In genomic region chr6:118864330-118865166, GRCh38 we compare ENCODE assay signal across 10 cellular contexts. TPM values are rescaled to one million over a fixed set of nuclear protein-coding genes. Genes with fewer than 3 reads are reported as not detected.
DNase-seq lines count a peak whose midpoint lies in the region; ATAC-seq, FAIRE-seq and TF ChIP-seq lines count a peak whose summit lies in the region.
"Had no signal": no experiment of that assay in that cellular context is flagged by ENCODE, and none has a peak within 500 bp of the region (broad histone marks: within the 10 kb centered on the region; RNA-seq: fewer than 3 reads in every experiment).

No MANE protein-coding gene starts in this region.

- H3K27ac Mint-ChIP-seq in activated CD8-positive, alpha-beta T cell treated with anti-CD3 and anti-CD28 coated beads for 36 hours: peak overlapping the region; percentile 63
- peak overlapping the region; percentile 25 to 92 (median 88) for H3K27ac Mint-ChIP-seq in naive thymus-derived CD8-positive, alpha-beta T cell

- CTCF ChIA-PET in activated CD8-positive, alpha-beta T cell treated with anti-CD3 and anti-CD28 coated beads for 36 hours (lab: Charles Lee): interaction anchor here (0.8 to 1.8 kb wide), 6 partner anchors 8 to 29 kb away, joined by 3 to 8 read pairs (median 4); partner anchors contain the start of gene ASF1A

- H3K9me3 Mint-ChIP-seq in activated CD8-positive, alpha-beta T cell treated with anti-CD3 and anti-CD28 coated beads for 36 hours: peaks cover 18% of the 10 kb centered on the region
- H3K9me3 Mint-ChIP-seq in naive thymus-derived CD8-positive, alpha-beta T cell: peaks cover 9 to 40% (median 18%) of the 10 kb centered on the region in 9 donors

- intact Hi-C loops in activated CD8-positive, alpha-beta T cell treated with anti-CD3 and anti-CD28 coated beads for 36 hours (cut with micrococcal nuclease): no loop called here
- intact Hi-C loops in dorsolateral prefrontal cortex (cut with DNase I): no loop called here

- no peak; the same call in 1 of the 2 replicates for TF ChIP-seq POLR2A in GM12891 (IDR thresholded peaks at IDR 0.05; ENCODE audit: low read depth, low read length)

- FAIRE-seq in GM12891 (lab: Jason Lieb, UNC): peak; percentile 80

- H3K27ac ChIP-seq in dorsolateral prefrontal cortex: no peak overlapping the region

- POLR2A ChIA-PET in activated CD8-positive, alpha-beta T cell treated with anti-CD3 and anti-CD28 coated beads for 36 hours (lab: Charles Lee): interaction anchor here (0.9 to 1.7 kb wide), 7 partner anchors 11 to 70 kb away, joined by 3 to 8 read pairs (median 4); no protein-coding TSS in a partner anchor
- POLR2A ChIA-PET in naive thymus-derived CD8-positive, alpha-beta T cell (lab: Charles Lee): interaction anchor here (1.4 to 3.1 kb wide), 3 partner anchors 25 to 55 kb away, joined by 3 to 13 read pairs (median 7); partner anchors contain the start of gene ASF1A

- H3K4me1 Mint-ChIP-seq in activated CD8-positive, alpha-beta T cell treated with anti-CD3 and anti-CD28 coated beads for 36 hours (ENCODE audit: low read depth): peaks cover 60% of the 10 kb centered on the region
- peaks cover 34 to 57% (median 51%) of the 10 kb centered on the region in 4 donors for H3K4me1 Mint-ChIP-seq in naive thymus-derived CD8-positive, alpha-beta T cell

- no peaks in the 10 kb centered on the region for H3K27me3 Mint-ChIP-seq in activated CD8-positive, alpha-beta T cell treated with anti-CD3 and anti-CD28 coated beads for 36 hours
- no peaks in the 10 kb centered on the region for H3K27me3 Mint-ChIP-seq in naive thymus-derived CD8-positive, alpha-beta T cell

- ATAC-seq in HG03108 (IDR thresholded peaks at IDR 0.05; ENCODE audit: unreplicated experiment): peak; percentile 51
- peak; percentile 53 for ATAC-seq in activated CD8-positive, alpha-beta T cell treated with anti-CD3 and anti-CD28 coated beads for 36 hours
- peak; percentile 67 to 74 for ATAC-seq in naive thymus-derived CD8-positive, alpha-beta T cell

- no peak for DNase-seq in GM12891 (ENCODE audit: insufficient read length, low spot score)
- DNase-seq in activated CD8-positive, alpha-beta T cell treated with anti-CD3 and anti-CD28 coated beads for 36 hours: no peak
- peak in 2 of 10 donors; percentile 2 to 7 for DNase-seq in naive thymus-derived CD8-positive, alpha-beta T cell
- no peak for DNase-seq in cerebellar nuclear complex (lab: John Stamatoyannopoulos, UW)
- no peak for DNase-seq in AG20443 (ENCODE audit: low spot score)
- DNase-seq in ureter (ENCODE audit: low spot score): no peak
- no peak for DNase-seq in dorsolateral prefrontal cortex
- DNase-seq: effector CD8-positive, alpha-beta T cell; NCI-H1694 treated with DMSO at 0.1 percent for 48 hours had no signal

- peaks cover 48% of the 10 kb centered on the region for H3K36me3 Mint-ChIP-seq in activated CD8-positive, alpha-beta T cell treated with anti-CD3 and anti-CD28 coated beads for 36 hours (ENCODE audit: low read depth)
- H3K36me3 Mint-ChIP-seq in naive thymus-derived CD8-positive, alpha-beta T cell: peaks cover 7 to 43% (median 34%) of the 10 kb centered on the region in 3 donors

- no peak for TF ChIP-seq CTCF in activated CD8-positive, alpha-beta T cell treated with anti-CD3 and anti-CD28 coated beads for 36 hours (IDR thresholded peaks at IDR 0.05)
- TF ChIP-seq CTCF in dorsolateral prefrontal cortex (IDR thresholded peaks at IDR 0.05 in 54 of 56, conservative IDR thresholded peaks at IDR 0.05 in 2 of 56; ENCODE audit: low read depth in 1 of 56, partially characterized antibody in 56 of 56): no peak

- H3K4me3 ChIP-seq in dorsolateral prefrontal cortex: no peak overlapping the region

- peak overlapping the region; percentile 53 for H3K4me3 Mint-ChIP-seq in activated CD8-positive, alpha-beta T cell treated with anti-CD3 and anti-CD28 coated beads for 36 hours
- H3K4me3 Mint-ChIP-seq in naive thymus-derived CD8-positive, alpha-beta T cell: peak overlapping the region; percentile 50 to 88 (median 77)

- H3K27me3 ChIP-seq in dorsolateral prefrontal cortex: no peaks in the 10 kb centered on the region

TF ChIP-seq in GM12891, 5 proteins besides CTCF, POLR2A, EP300 and RAD21:
- no peak for TF ChIP-seq TAF1 (IDR thresholded peaks at IDR 0.05; ENCODE audit: low read depth, low read length)
- no peak for TF ChIP-seq PAX5 (IDR thresholded peaks at IDR 0.05; ENCODE audit: insufficient read depth, low read length, severe bottlenecking)
- TF ChIP-seq POU2F2 (IDR thresholded peaks at IDR 0.05; ENCODE audit: low read depth, low read length): 0 out of 2 replicates have a peak, but pooled peaks have one; percentile 23
- TF ChIP-seq POLR2AphosphoS5 (IDR thresholded peaks at IDR 0.05; ENCODE audit: low read depth, low read length): no peak

RNA-seq across cellular contexts. Expression of gene ASF1A, which starts 29.4 kb away (rescaled TPM):
- 12.2 TPM for polyA plus RNA-seq in GM12891 (2012; ENCODE audit: low read depth, missing spikeins)
- total RNA-seq in activated CD8-positive, alpha-beta T cell treated with anti-CD3 and anti-CD28 coated beads for 36 hours: 10 to 100 TPM; 36.4 to 39.0 TPM
- total RNA-seq in naive thymus-derived CD8-positive, alpha-beta T cell: 10 to 100 TPM; 61.2 to 70.9 TPM
- 10 to 100 TPM; 45.3 to 58.8 (median 47.7) TPM for polyA plus RNA-seq in naive thymus-derived CD8-positive, alpha-beta T cell
- total RNA-seq in ureter (24.5 TPM), dorsolateral prefrontal cortex (10 to 100 TPM; 14.8 to 32.4 (median 23.9) TPM)
